8 cellular contexts compared by ENCODE assay signal in the genomic region with DNA sequence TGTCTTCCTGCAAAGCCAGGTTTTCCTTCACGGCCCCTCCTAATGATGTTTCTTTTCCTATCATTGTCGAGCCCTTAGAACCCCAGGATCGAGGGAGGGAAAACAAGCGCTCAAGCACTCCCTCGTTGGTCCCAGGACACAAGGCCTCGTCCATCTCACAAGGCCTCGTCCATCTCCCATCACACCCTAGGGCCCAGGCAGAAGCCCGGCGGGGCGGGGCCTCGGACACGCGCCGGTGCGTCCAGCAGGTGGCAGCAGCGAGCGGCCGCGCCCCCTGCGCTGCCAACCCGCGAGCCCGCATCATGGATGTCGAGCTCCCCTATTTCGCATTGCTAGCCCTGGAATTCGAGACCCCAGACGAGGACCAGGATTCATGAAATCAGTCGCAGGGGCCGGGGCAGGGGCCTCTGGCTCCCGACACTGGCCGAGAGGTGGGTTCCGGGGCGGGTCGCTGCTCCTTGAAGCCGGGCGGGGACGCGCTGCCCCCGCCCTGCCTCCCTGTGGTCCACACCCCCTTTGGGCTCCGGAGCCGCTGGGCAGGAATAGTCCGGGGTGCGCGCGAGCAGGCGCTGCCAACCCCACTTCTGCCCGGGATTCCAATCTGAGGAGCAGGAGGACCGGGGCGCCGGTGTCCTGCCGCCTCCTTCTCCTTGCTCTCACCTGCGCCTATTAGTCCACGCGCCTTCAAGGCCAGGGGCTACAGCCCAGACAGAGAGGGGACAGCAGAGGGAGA. TPM values are rescaled to one million over a fixed set of nuclear protein-coding genes. Genes with fewer than 3 reads are reported as not detected.
A peak's percentile ranks its signal among the peaks of the same experiment; 100 is the strongest.
DNase-seq lines count a peak whose midpoint lies in the region; ATAC-seq, FAIRE-seq and TF ChIP-seq lines count a peak whose summit lies in the region.

A gene (plus strand): TSS at position 270 of the 733 bp plus-strand sequence. CDS start 603 bp downstream, outside the sequence.

- no peak within 1 kb of the TSS for H2BK5ac ChIP-seq in H1 (ENCODE audit: low read depth, low read length)
- no peak within 1 kb of the TSS for H2BK5ac ChIP-seq in mesenchymal stem cell (ENCODE audit: low read depth, low read length, poor library complexity, severe bottlenecking)

- peak; percentile 59 to 68 for TF ChIP-seq RAD21 in H1 (IDR thresholded peaks at IDR 0.05 in 1 of 2, conservative IDR thresholded peaks at IDR 0.05 in 1 of 2; ENCODE audit: low read depth in 2 of 2, low read length in 2 of 2)

- H3K23me2 ChIP-seq in H1 (ENCODE audit: low read depth, low read length): peaks cover 3% of the 10 kb centered on the region; the same call in 1 of the 2 replicates

- H3K27ac ChIP-seq in H1 (ENCODE audit: low read depth, low read length) (no peak within 1 kb of the TSS), mesenchymal stem cell (ENCODE audit: low read length, poor library complexity, severe bottlenecking) (no peak within 1 kb of the TSS)

- no peaks in the 10 kb centered on the region for H4K20me1 ChIP-seq in H1 (replicated peaks in 1 of 2; ENCODE audit: control insufficient read depth in 1 of 2, insufficient read depth in 2 of 2, low read length in 2 of 2)

- H3K4ac ChIP-seq in H1 (replicated peaks; ENCODE audit: insufficient read length, low read depth, low read length) (no peak within 1 kb of the TSS), mesenchymal stem cell (ENCODE audit: low read depth in 1 of 2, low read length in 2 of 2) (peak within 1 kb of the TSS; percentile 91 to 95)

- peaks cover 40% of the 10 kb centered on the region for H3K27me3 Mint-ChIP-seq in activated CD8-positive, alpha-beta memory T cell treated with anti-CD3 and anti-CD28 coated beads, Interleukin-2, amount 10 ng/mL, durations not matched to agents 7 days and 5 days

- H3K36me3 ChIP-seq in H1 (ENCODE audit: control insufficient read depth in 2 of 4, insufficient read depth in 4 of 4, low read length in 3 of 4) (no peaks in the 10 kb centered on the region), mesenchymal stem cell (ENCODE audit: control insufficient read depth in 1 of 2, insufficient read depth in 2 of 2, low read depth in 1 of 2, low read length in 2 of 2) (no peaks in the 10 kb centered on the region)

- DNase-seq in SHP77 (lab: John Stamatoyannopoulos, UW): peak; percentile 32 to 72
- DNase-seq in SHP77 treated with DMSO at 0.1 percent for 48 hours (lab: John Stamatoyannopoulos, UW): no peak
- DNase-seq in NCI-H460 (ENCODE audit: extremely low read depth, low read depth): peak; percentile 60
- DNase-seq in activated CD8-positive, alpha-beta memory T cell treated with anti-CD3 and anti-CD28 coated beads, Interleukin-2, amount 10 ng/mL, durations not matched to agents 7 days and 5 days: peak; percentile 74
- peak; percentile 29 to 95 for DNase-seq in H1 (ENCODE audit: low read depth in 1 of 2, low spot score in 2 of 2)
- DNase-seq in mesenchymal stem cell: peak; percentile 70
- DNase-seq in stimulated activated CD8-positive, alpha-beta memory T cell treated with anti-CD3 and anti-CD28 coated beads, Interleukin-12 subunit alpha, Interleukin-12 subunit beta, amount 100 ng/mL, for 1 hour (ENCODE audit: low read depth): peak; percentile 35

- H3K4me3 ChIP-seq in H1 (ENCODE audit: extremely low read depth in 1 of 4, insufficient read depth in 2 of 4, low read depth in 3 of 4, low read length in 4 of 4) (peak within 1 kb of the TSS; percentile 24 to 75 (median 51)), mesenchymal stem cell (ENCODE audit: insufficient read depth in 1 of 2, low read depth in 1 of 2, low read length in 2 of 2) (peak within 1 kb of the TSS; percentile 68 to 99)

- CTCF ChIA-PET in activated CD8-positive, alpha-beta memory T cell treated with anti-CD3 and anti-CD28 coated beads, Interleukin-2, amount 10 ng/mL, durations not matched to agents 7 days and 5 days (lab: Charles Lee): interaction anchor here (0.6 to 6.1 kb wide), 31 partner anchors 10 to 410 kb away, joined by 3 to 65 read pairs (median 3); no protein-coding TSS in a partner anchor
- CTCF ChIA-PET in H1 (lab: Charles Lee; ENCODE audit: partially characterized antibody): interaction anchor here (0.6 to 10.8 kb wide), 35 partner anchors 9 to 460 kb away, joined by 3 to 82 read pairs (median 4); no protein-coding TSS in a partner anchor

- peak within 1 kb of the TSS; percentile 13 for H3K4me3 Mint-ChIP-seq in activated CD8-positive, alpha-beta memory T cell treated with anti-CD3 and anti-CD28 coated beads, Interleukin-2, amount 10 ng/mL, durations not matched to agents 7 days and 5 days

- H3K27me3 ChIP-seq in H1 (replicated peaks in 1 of 4; ENCODE audit: control insufficient read depth in 3 of 4, extremely low read depth in 1 of 4, insufficient read depth in 3 of 4, low read length in 3 of 4) (peaks cover 0 to 21% (median 15%) of the 10 kb centered on the region in 4 experiments; a peak in 6 of 7 replicates), mesenchymal stem cell (ENCODE audit: control insufficient read depth in 1 of 2, insufficient read depth in 1 of 2, low read length in 2 of 2) (no peaks in the 10 kb centered on the region)

- H3K9ac ChIP-seq in H1 (replicated peaks in 1 of 4; ENCODE audit: extremely low read depth in 1 of 4, low read depth in 3 of 4, low read length in 3 of 4): no peak within 1 kb of the TSS
- H3K9ac ChIP-seq in mesenchymal stem cell (ENCODE audit: low read length): peak within 1 kb of the TSS; percentile 90

- POLR2A ChIA-PET in H1 (lab: Charles Lee; ENCODE audit: partially characterized antibody): interaction anchor here (1.2 kb wide), 1 partner anchor 124 kb away, joined by 3 read pairs; no protein-coding TSS in a partner anchor

- no peaks in the 10 kb centered on the region for H3K36me3 Mint-ChIP-seq in activated CD8-positive, alpha-beta memory T cell treated with anti-CD3 and anti-CD28 coated beads, Interleukin-2, amount 10 ng/mL, durations not matched to agents 7 days and 5 days

- no peaks in the 10 kb centered on the region for H3K9me3 Mint-ChIP-seq in activated CD8-positive, alpha-beta memory T cell treated with anti-CD3 and anti-CD28 coated beads, Interleukin-2, amount 10 ng/mL, durations not matched to agents 7 days and 5 days (ENCODE audit: low read depth)

- H3K4me1 Mint-ChIP-seq in activated CD8-positive, alpha-beta memory T cell treated with anti-CD3 and anti-CD28 coated beads, Interleukin-2, amount 10 ng/mL, durations not matched to agents 7 days and 5 days: peaks cover 2% of the 10 kb centered on the region

- no peak for TF ChIP-seq EP300 in H1 (IDR thresholded peaks at IDR 0.05; ENCODE audit: borderline replicate concordance in 1 of 2, low read depth in 2 of 2, low read length in 2 of 2)

- no peak within 1 kb of the TSS for H2BK120ac ChIP-seq in H1 (replicated peaks; ENCODE audit: low read depth, low read length)
- peak within 1 kb of the TSS; percentile 92 for H2BK120ac ChIP-seq in mesenchymal stem cell (ENCODE audit: low read depth, low read length)

- peak within 1 kb of the TSS; percentile 98 for H2AFZ ChIP-seq in H1 (ENCODE audit: low read length)
- H2AFZ ChIP-seq in mesenchymal stem cell (ENCODE audit: low read depth, low read length): peak within 1 kb of the TSS; percentile 32

- peak; percentile 98 for ATAC-seq in HG02973 (IDR thresholded peaks at IDR 0.05; ENCODE audit: unreplicated experiment)
- peak; percentile 97 for ATAC-seq in activated CD8-positive, alpha-beta memory T cell treated with anti-CD3 and anti-CD28 coated beads, Interleukin-2, amount 10 ng/mL, durations not matched to agents 7 days and 5 days

- H4K8ac ChIP-seq in H1 (ENCODE audit: extremely low read depth, insufficient read depth, low read length) (no peak within 1 kb of the TSS), mesenchymal stem cell (ENCODE audit: low read length) (peak within 1 kb of the TSS; percentile 96)

- H3K14ac ChIP-seq in H1 (ENCODE audit: insufficient read length) (no peak within 1 kb of the TSS), mesenchymal stem cell (ENCODE audit: low read length in 2 of 2) (peak within 1 kb of the TSS in 1 of 2 experiments; percentile 68)

- H2BK15ac ChIP-seq in H1 (ENCODE audit: low read length): no peak within 1 kb of the TSS
- H2BK15ac ChIP-seq in mesenchymal stem cell (ENCODE audit: low read depth, poor library complexity, severe bottlenecking): peak within 1 kb of the TSS; percentile 100

- no peak within 1 kb of the TSS for H4K91ac ChIP-seq in H1 (replicated peaks; ENCODE audit: insufficient read length, low read length)
- peak within 1 kb of the TSS; percentile 92 for H4K91ac ChIP-seq in mesenchymal stem cell (ENCODE audit: low read length)

- TF ChIP-seq POLR2A in H1 (IDR thresholded peaks at IDR 0.05; ENCODE audit: control extremely low read depth in 1 of 2, low read depth in 2 of 2, low read length in 2 of 2): no peak

- no peaks in the 10 kb centered on the region for H3K79me1 ChIP-seq in H1 (ENCODE audit: low read depth, low read length)
- H3K79me1 ChIP-seq in mesenchymal stem cell (replicated peaks; ENCODE audit: low read length, poor library complexity, severe bottlenecking): peaks cover 3% of the 10 kb centered on the region

- WGBS in H1 (ENCODE audit: extremely low coverage in 1 of 2, insufficient coverage in 1 of 2, insufficient read length in 1 of 2, insufficient replicate concordance in 2 of 2, low coverage in 1 of 2, low lambda C conversion rate in 2 of 2, missing lambda C conversion rate in 1 of 2), 2 experiments: 5% methylated on average over 48 of the region's 54 CpGs; no CpG with 5 or more reads in 1 of the 2 experiments
- WGBS in mesenchymal stem cell: 6% methylated on average over 50 of the region's 54 CpGs

- no peak within 1 kb of the TSS for H3K27ac Mint-ChIP-seq in activated CD8-positive, alpha-beta memory T cell treated with anti-CD3 and anti-CD28 coated beads, Interleukin-2, amount 10 ng/mL, durations not matched to agents 7 days and 5 days

- H3K4me1 ChIP-seq in H1 (replicated peaks in 1 of 4; ENCODE audit: control insufficient read depth in 3 of 4, insufficient read depth in 4 of 4, low read length in 3 of 4): peaks cover 0 to 3% (median 0%) of the 10 kb centered on the region in 4 experiments; a peak in 1 of 7 replicates
- peaks cover 15% of the 10 kb centered on the region for H3K4me1 ChIP-seq in mesenchymal stem cell (ENCODE audit: control insufficient read depth, insufficient read depth, low read depth, low read length)

- H3K79me2 ChIP-seq in H1 (ENCODE audit: control insufficient read depth in 1 of 2, insufficient read depth in 2 of 2, low read length in 2 of 2): no peaks in the 10 kb centered on the region

- H2BK20ac ChIP-seq in H1 (ENCODE audit: low read length): no peak within 1 kb of the TSS

- H3K18ac ChIP-seq in H1 (ENCODE audit: extremely low read depth, low read length) (no peak within 1 kb of the TSS), mesenchymal stem cell (ENCODE audit: low read depth in 1 of 2, low read length in 2 of 2) (peak within 1 kb of the TSS; percentile 83 to 85)

- H2AK5ac ChIP-seq in H1 (ENCODE audit: low read depth, low read length) (no peak within 1 kb of the TSS), mesenchymal stem cell (ENCODE audit: low read length, severe bottlenecking) (peak within 1 kb of the TSS; percentile 54)

- H2BK12ac ChIP-seq in H1 (ENCODE audit: low read depth, low read length): no peak within 1 kb of the TSS
- H2BK12ac ChIP-seq in mesenchymal stem cell (ENCODE audit: low read length in 2 of 2): peak within 1 kb of the TSS; percentile 85 to 91

- TF ChIP-seq CTCF in H1 (IDR thresholded peaks at IDR 0.05; ENCODE audit: control extremely low read depth in 1 of 3, insufficient read depth in 1 of 3, low read depth in 1 of 3, low read length in 3 of 3): peak; percentile 90 to 94 (median 93)

- H3K9me3 ChIP-seq in H1 (ENCODE audit: insufficient read depth in 2 of 2, low read depth in 1 of 2, low read length in 1 of 2) (no peaks in the 10 kb centered on the region), mesenchymal stem cell (ENCODE audit: control insufficient read depth, low read length) (no peaks in the 10 kb centered on the region)

- H3K4me2 ChIP-seq in H1 (ENCODE audit: insufficient read depth in 1 of 2, low read depth in 2 of 2, low read length in 2 of 2) (peak within 1 kb of the TSS; percentile 57 to 91), mesenchymal stem cell (ENCODE audit: low read length, poor library complexity, severe bottlenecking) (peak within 1 kb of the TSS; percentile 94)

- FAIRE-seq in H1 (lab: Jason Lieb, UNC): no peak

- no peak within 1 kb of the TSS for H3K56ac ChIP-seq in H1 (replicated peaks; ENCODE audit: insufficient read length, low read depth, low read length)

- H4K5ac ChIP-seq in H1 (ENCODE audit: insufficient read length, low read depth, low read length): no peak within 1 kb of the TSS

- H3K23ac ChIP-seq in H1 (ENCODE audit: insufficient read length) (no peak within 1 kb of the TSS), mesenchymal stem cell (ENCODE audit: low read length in 2 of 2) (peak within 1 kb of the TSS in 1 of 2 experiments; percentile 85)

RNA-seq across cellular contexts. Expression of the gene that starts here (rescaled TPM):
- 6.5 and 7.0 TPM in 2 replicates for total RNA-seq in NCI-H460 (2014; rRNA removed; shearing (Covaris generic))
- 1.1 and 1.5 TPM in 2 replicates for polyA plus RNA-seq in NCI-H460 (2014; cell fraction: nucleus; rRNA removed)
- under 1 TPM in 1 of 2 experiments, not detected in 1; 0.21 TPM for total RNA-seq in activated CD8-positive, alpha-beta memory T cell treated with anti-CD3 and anti-CD28 coated beads, Interleukin-2, amount 10 ng/mL, durations not matched to agents 7 days and 5 days
- 0.56 and 0.69 TPM in 2 replicates for total RNA-seq in H1 (2021; fragmentation: NEBNext Ultra II Directional; extraction: Animal tissue kit (Norgen Biotek cat#: 25700))
- 0.36 and 0.38 TPM in 2 replicates for polyA plus RNA-seq in H1 (2011; rRNA removed)
- 0.44 TPM for polyA plus RNA-seq in H1 (2011; cell fraction: cytosol; rRNA removed)
- polyA plus RNA-seq in H1 (2011; cell fraction: nucleus; rRNA removed): 0.76 TPM
- polyA plus RNA-seq in H1 (2012, experiment 1 of 2): 0.25 to 0.72 TPM (median 0.42 TPM) in 4 replicates
- polyA plus RNA-seq in H1 (2012, experiment 2 of 2): 0.16 TPM
- polyA plus RNA-seq in H1 (2013, experiment 1 of 2): 0.51 TPM
- 0.39 TPM for polyA plus RNA-seq in H1 (2013, experiment 2 of 2)
- polyA minus RNA-seq in H1 (2011; rRNA and poly(A)+ RNA removed): 0.41 and 0.91 TPM in 2 replicates
- not detected for polyA minus RNA-seq in H1 (2011; cell fraction: cytosol; rRNA and poly(A)+ RNA removed)
- 1.00 TPM for polyA minus RNA-seq in H1 (2011; cell fraction: nucleus; rRNA and poly(A)+ RNA removed)
- 91.1 TPM for polyA plus RNA-seq in mesenchymal stem cell (2013, experiment 1 of 2)
- polyA plus RNA-seq in mesenchymal stem cell (2013, experiment 2 of 2): 90.1 TPM

Comparison
In these comparisons a context has a peak if more than half of its experiments do, and no peak if none do; other contexts are left out.
1. Peak in DNase-seq and ATAC-seq in activated CD8-positive, alpha-beta memory T cell treated with anti-CD3 and anti-CD28 coated beads, Interleukin-2, amount 10 ng/mL, durations not matched to agents 7 days and 5 days; RNA of the gene not detected or under 1 TPM.
2. Peak in DNase-seq, H3K4me3 ChIP-seq and H3K4me2 ChIP-seq in H1; RNA of the gene not detected or under 1 TPM.